21 cellular contexts compared by ENCODE assay signal in genomic region chr11:47587039-47587675, GRCh38. TPM values are rescaled to one million over a fixed set of nuclear protein-coding genes. Genes with fewer than 3 reads are reported as not detected.
DNase-seq lines count a peak whose midpoint lies in the region; ATAC-seq and TF ChIP-seq lines count a peak whose summit lies in the region.
"Had no signal": no experiment of that assay in that cellular context is flagged by ENCODE, and none has a peak within 500 bp of the region (broad histone marks: within the 10 kb centered on the region; RNA-seq: fewer than 3 reads in every experiment).

No MANE protein-coding gene starts in this region.

- H3K9me3 ChIP-seq in gastroesophageal sphincter (peaks cover 0 to 4% (median 0%) of the 10 kb centered on the region in 3 donors), Karpas-422 (ENCODE audit: low read length) (no peaks in the 10 kb centered on the region)
- H3K9me3 ChIP-seq: pancreas had no signal

- H3K4me2 ChIP-seq in Karpas-422 (ENCODE audit: low read depth, low read length, poor library complexity, severe bottlenecking), result no peak overlapping the region

- H3K9me3 Mint-ChIP-seq in activated T-cell treated with anti-CD3 and anti-CD28 coated beads, Interleukin-2, amount 50 U/mL, for 72 hours, result no peaks in the 10 kb centered on the region
- no peaks in the 10 kb centered on the region for H3K9me3 Mint-ChIP-seq in stimulated activated effector memory CD8-positive, alpha-beta T cell treated with anti-CD3 and anti-CD28 coated beads, Interleukin-12 subunit alpha, Interleukin-12 subunit beta, amount 100 ng/mL, for 72 hours
- H3K9me3 Mint-ChIP-seq: activated naive CD4-positive, alpha-beta T cell treated with anti-CD3 and anti-CD28 coated beads, Interleukin-2, amount 50 U/mL, for 24 hours; CD4-positive, alpha-beta T cell; effector memory CD8-positive, alpha-beta T cell; stimulated activated naive B cell treated with anti-CD40 and anti-IgM and Interleukin-4, amounts not matched to agents 10 μg/mL and 1 μg/mL and 100 μg/mL, for 72 hours had no signal

- POLR2A ChIA-PET in RWPE1 (lab: Yijun Ruan, JAX; ENCODE audit: low non-redundant PET), result no interaction called here

- peaks cover 5% of the 10 kb centered on the region for H3K4me1 Mint-ChIP-seq in activated T-cell treated with anti-CD3 and anti-CD28 coated beads, Interleukin-2, amount 50 U/mL, for 72 hours (ENCODE audit: low read depth)
- peaks cover 7% of the 10 kb centered on the region for H3K4me1 Mint-ChIP-seq in stimulated activated effector memory CD8-positive, alpha-beta T cell treated with anti-CD3 and anti-CD28 coated beads, Interleukin-12 subunit alpha, Interleukin-12 subunit beta, amount 100 ng/mL, for 72 hours
- H3K4me1 Mint-ChIP-seq: activated CD4-positive, alpha-beta T cell treated with anti-CD3 and anti-CD28 coated beads for 36 hours had no signal

- peaks cover 34% of the 10 kb centered on the region for H3K27me3 ChIP-seq in gastroesophageal sphincter
- H3K27me3 ChIP-seq in Karpas-422 (ENCODE audit: low read length), result no peaks in the 10 kb centered on the region
- H3K27me3 ChIP-seq: pancreas had no signal

- H3K79me2 ChIP-seq in Karpas-422 (ENCODE audit: low read length), result no peaks in the 10 kb centered on the region

- H3K27ac Mint-ChIP-seq in activated T-cell treated with anti-CD3 and anti-CD28 coated beads, Interleukin-2, amount 50 U/mL, for 72 hours, result no peak overlapping the region
- H3K27ac Mint-ChIP-seq in stimulated activated effector memory CD8-positive, alpha-beta T cell treated with anti-CD3 and anti-CD28 coated beads, Interleukin-12 subunit alpha, Interleukin-12 subunit beta, amount 100 ng/mL, for 72 hours, result peak overlapping the region; percentile 74
- H3K27ac Mint-ChIP-seq: activated CD4-positive, alpha-beta T cell treated with anti-CD3 and anti-CD28 coated beads for 36 hours; CD4-positive, alpha-beta T cell had no signal

- no peaks in the 10 kb centered on the region for H4K20me1 ChIP-seq in Karpas-422 (ENCODE audit: insufficient read depth, low read depth, low read length)

- peaks cover 0 to 35% (median 0%) of the 10 kb centered on the region in 3 donors for H3K4me1 ChIP-seq in gastroesophageal sphincter
- H3K4me1 ChIP-seq in Karpas-422 (ENCODE audit: low read length), result no peaks in the 10 kb centered on the region
- H3K4me1 ChIP-seq: pancreas had no signal

- peaks cover 7 to 13% of the 10 kb centered on the region in 2 donors for H3K36me3 Mint-ChIP-seq in activated T-cell treated with anti-CD3 and anti-CD28 coated beads, Interleukin-2, amount 50 U/mL, for 72 hours (ENCODE audit: insufficient read depth in 2 of 2)
- peaks cover 35% of the 10 kb centered on the region for H3K36me3 Mint-ChIP-seq in stimulated activated effector memory CD8-positive, alpha-beta T cell treated with anti-CD3 and anti-CD28 coated beads, Interleukin-12 subunit alpha, Interleukin-12 subunit beta, amount 100 ng/mL, for 72 hours

- H3K36me3 ChIP-seq in gastroesophageal sphincter (peaks cover 0 to 41% of the 10 kb centered on the region in 2 donors), Karpas-422 (ENCODE audit: insufficient read depth, low read length) (peaks cover 14% of the 10 kb centered on the region; the same call in 1 of the 2 replicates)

- H3K9ac ChIP-seq in Karpas-422 (ENCODE audit: low read length), result no peak overlapping the region

- no peak for DNase-seq in activated T-cell treated with anti-CD3 and anti-CD28 coated beads, Interleukin-2, amount 50 U/mL, for 72 hours
- DNase-seq in activated T-cell treated with anti-CD3 and anti-CD28 coated beads for 4 hours (no peak), RWPE1 (ENCODE audit: low spot score) (no peak), Karpas-422 (no peak), DMS 273 (lab: John Stamatoyannopoulos, UW; ENCODE audit: unreplicated experiment) (no peak)
- no peak for DNase-seq in stimulated activated effector memory CD8-positive, alpha-beta T cell treated with anti-CD3 and anti-CD28 coated beads, Interleukin-12 subunit alpha, Interleukin-12 subunit beta, amount 100 ng/mL, for 72 hours (ENCODE audit: low spot score in 2 of 2)
- DNase-seq: activated CD4-positive, alpha-beta T cell treated with anti-CD3 and anti-CD28 coated beads for 36 hours; CD4-positive, alpha-beta T cell; effector memory CD8-positive, alpha-beta T cell; NCI-H1105; NCI-H2171 treated with DMSO at 0.1 percent for 48 hours; NK-92 treated with Interleukin-12 subunit alpha and Interleukin-12 subunit beta, amount 100 ng/mL, for 24 hours; stimulated activated naive B cell treated with anti-CD40 and anti-IgM and Interleukin-4, amounts not matched to agents 10 μg/mL and 1 μg/mL and 100 μg/mL, for 72 hours; T1000 had no signal

- TF ChIP-seq CTCF in RWPE1 (conservative IDR thresholded peaks at IDR 0.05; ENCODE audit: low read depth) (no peak), gastroesophageal sphincter (IDR thresholded peaks at IDR 0.05) (no peak)

- peak; percentile 9 to 21 for ATAC-seq in activated T-cell treated with anti-CD3 and anti-CD28 coated beads, Interleukin-2, amount 50 U/mL, for 72 hours (replicated peaks in 1 of 2)
- peak; percentile 8 for ATAC-seq in gastroesophageal sphincter
- ATAC-seq in stimulated activated effector memory CD8-positive, alpha-beta T cell treated with anti-CD3 and anti-CD28 coated beads, Interleukin-12 subunit alpha, Interleukin-12 subunit beta, amount 100 ng/mL, for 72 hours, result no peak
- ATAC-seq in HG02610 (IDR thresholded peaks at IDR 0.05; ENCODE audit: unreplicated experiment), result no peak
- ATAC-seq: activated CD4-positive, alpha-beta T cell treated with anti-CD3 and anti-CD28 coated beads for 36 hours; effector memory CD8-positive, alpha-beta T cell had no signal

- peaks cover 3% of the 10 kb centered on the region for H3K27me3 Mint-ChIP-seq in activated T-cell treated with anti-CD3 and anti-CD28 coated beads, Interleukin-2, amount 50 U/mL, for 72 hours (ENCODE audit: low read depth)
- H3K27me3 Mint-ChIP-seq: activated naive CD4-positive, alpha-beta T cell treated with anti-CD3 and anti-CD28 coated beads, Interleukin-2, amount 50 U/mL, for 24 hours; CD4-positive, alpha-beta T cell had no signal

- 78% methylated on average over 6 of the region's 6 CpGs; no CpG with 5 or more reads in 1 of the 2 donors for WGBS in gastroesophageal sphincter (ENCODE audit: low coverage in 1 of 2), 2 donors

- no peak for TF ChIP-seq POLR2A in gastroesophageal sphincter (IDR thresholded peaks at IDR 0.05)

- H3K4me3 ChIP-seq in gastroesophageal sphincter (no peak overlapping the region), Karpas-422 (ENCODE audit: low read length) (no peak overlapping the region)
- H3K4me3 ChIP-seq: pancreas had no signal

- CTCF ChIA-PET in RWPE1 (lab: Yijun Ruan, JAX), result no interaction called here

- peak overlapping the region; percentile 34 for H3K27ac ChIP-seq in RWPE1
- peak overlapping the region in 1 of 4 donors; percentile 11 for H3K27ac ChIP-seq in gastroesophageal sphincter
- no peak overlapping the region for H3K27ac ChIP-seq in Karpas-422 (ENCODE audit: low read length)
- H3K27ac ChIP-seq: pancreas had no signal

- TF ChIP-seq EP300 in gastroesophageal sphincter (IDR thresholded peaks at IDR 0.05), result no peak

- H3K9me2 ChIP-seq in Karpas-422 (replicated peaks; ENCODE audit: insufficient read depth, low read length), result no peaks in the 10 kb centered on the region

- no peak overlapping the region for H3K4me3 Mint-ChIP-seq in activated T-cell treated with anti-CD3 and anti-CD28 coated beads, Interleukin-2, amount 50 U/mL, for 72 hours
- no peak overlapping the region for H3K4me3 Mint-ChIP-seq in stimulated activated effector memory CD8-positive, alpha-beta T cell treated with anti-CD3 and anti-CD28 coated beads, Interleukin-12 subunit alpha, Interleukin-12 subunit beta, amount 100 ng/mL, for 72 hours
- H3K4me3 Mint-ChIP-seq: activated CD4-positive, alpha-beta T cell treated with anti-CD3 and anti-CD28 coated beads for 36 hours; activated naive CD4-positive, alpha-beta T cell treated with anti-CD3 and anti-CD28 coated beads, Interleukin-2, amount 50 U/mL, for 24 hours; CD4-positive, alpha-beta T cell; effector memory CD8-positive, alpha-beta T cell; stimulated activated naive B cell treated with anti-CD40 and anti-IgM and Interleukin-4, amounts not matched to agents 10 μg/mL and 1 μg/mL and 100 μg/mL, for 72 hours had no signal

- H2AFZ ChIP-seq in Karpas-422 (ENCODE audit: low read length), result no peak overlapping the region

RNA-seq across cellular contexts. Expression of gene FAM180B, which starts 0.7 kb away (rescaled TPM):
- total RNA-seq in activated T-cell treated with anti-CD3 and anti-CD28 coated beads, Interleukin-2, amount 50 U/mL, for 72 hours, result under 1 TPM; 0.16 to 0.24 TPM
- 1 to 10 TPM in 1 of 4 donors, under 1 TPM in 3; 0.37 to 1.1 (median 0.68) TPM for total RNA-seq in gastroesophageal sphincter
- not detected in 2 replicates for total RNA-seq in Karpas-422 (2014; rRNA removed; shearing (Covaris generic); ENCODE audit: low replicate concordance)
- total RNA-seq: kidney epithelial cell, mononuclear cell, Right ventricle myocardium superior had no signal

RNA-seq across cellular contexts. Expression of gene C1QTNF4, which starts 7.1 kb away (rescaled TPM):
- under 1 TPM; 0.19 to 0.74 TPM for total RNA-seq in activated T-cell treated with anti-CD3 and anti-CD28 coated beads, Interleukin-2, amount 50 U/mL, for 72 hours
- total RNA-seq in gastroesophageal sphincter, result 1 to 10 TPM in 3 of 4 donors, under 1 TPM in 1; 0.47 to 5.1 (median 2.3) TPM
- 4.9 TPM in 1 of 2 replicates, not detected in the other for total RNA-seq in Karpas-422 (2014; rRNA removed; shearing (Covaris generic); ENCODE audit: low replicate concordance)

RNA-seq across cellular contexts. Expression of gene NDUFS3, which starts 8.3 kb away (rescaled TPM):
- total RNA-seq in activated T-cell treated with anti-CD3 and anti-CD28 coated beads, Interleukin-2, amount 50 U/mL, for 72 hours, result 10 to 100 TPM; 78.9 to 84.2 TPM
- 10 to 100 TPM; 38.7 to 75.6 (median 53.2) TPM for total RNA-seq in gastroesophageal sphincter
- total RNA-seq in Karpas-422 (2014; rRNA removed; shearing (Covaris generic); ENCODE audit: low replicate concordance), result 41.2 and 104 TPM in 2 replicates

RNA-seq across cellular contexts. Expression of gene KBTBD4, which starts 8.4 kb away (rescaled TPM):
- 10 to 100 TPM; 17.2 to 18.6 TPM for total RNA-seq in activated T-cell treated with anti-CD3 and anti-CD28 coated beads, Interleukin-2, amount 50 U/mL, for 72 hours
- total RNA-seq in gastroesophageal sphincter, result 10 to 100 TPM; 23.3 to 36.1 (median 27.0) TPM
- total RNA-seq in Karpas-422 (2014; rRNA removed; shearing (Covaris generic); ENCODE audit: low replicate concordance), result 8.7 and 11.0 TPM in 2 replicates

RNA-seq across cellular contexts. Expression of gene PTPMT1, which starts 21.8 kb away (rescaled TPM):
- 10 to 100 TPM; 37.0 to 40.1 TPM for total RNA-seq in activated T-cell treated with anti-CD3 and anti-CD28 coated beads, Interleukin-2, amount 50 U/mL, for 72 hours
- 10 to 100 TPM; 70.0 to 95.7 (median 83.6) TPM for total RNA-seq in gastroesophageal sphincter
- total RNA-seq in Karpas-422 (2014; rRNA removed; shearing (Covaris generic); ENCODE audit: low replicate concordance), result 174 and 253 TPM in 2 replicates

Comparison
In these comparisons a context has a peak if more than half of its experiments do, and no peak if none do; other contexts are left out.
1. ATAC-seq: peak in activated T-cell treated with anti-CD3 and anti-CD28 coated beads, Interleukin-2, amount 50 U/mL, for 72 hours (2 of 2) and gastroesophageal sphincter (single experiment); none in stimulated activated effector memory CD8-positive, alpha-beta T cell treated with anti-CD3 and anti-CD28 coated beads, Interleukin-12 subunit alpha, Interleukin-12 subunit beta, amount 100 ng/mL, for 72 hours (single experiment) and HG02610 (single experiment).